24 cellular contexts compared by ENCODE assay signal in the genomic region with DNA sequence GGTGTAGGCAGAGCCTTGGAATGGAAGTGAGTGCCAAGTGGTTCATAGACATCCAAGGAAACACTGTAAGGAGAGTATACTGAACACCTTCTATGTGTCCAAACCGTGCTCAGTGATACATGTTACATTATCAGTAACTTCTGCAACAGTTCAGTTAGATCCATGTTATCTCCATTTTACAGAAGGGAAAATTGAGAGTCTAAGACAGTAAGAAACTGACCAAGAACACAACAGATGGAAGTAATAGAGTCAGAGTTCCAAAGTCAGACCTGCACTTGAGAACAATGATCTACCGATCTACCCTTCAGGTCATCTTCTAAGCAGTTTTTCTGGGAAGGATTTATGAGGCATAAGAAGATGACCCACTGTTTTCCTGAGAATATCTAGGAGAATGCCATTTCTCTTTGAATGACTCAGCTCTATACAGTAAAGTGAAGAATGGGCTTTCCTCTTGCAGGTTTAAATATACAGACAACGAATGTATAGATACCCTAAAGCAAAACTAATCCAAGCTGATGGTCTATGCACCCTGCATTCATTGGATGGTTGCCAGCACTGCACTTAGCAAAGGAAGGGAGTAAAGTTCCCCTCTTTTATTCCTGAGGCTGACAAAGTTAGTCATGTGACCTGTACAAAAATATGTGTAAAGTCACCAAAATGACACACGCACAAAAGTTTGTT.
DNase-seq lines count a peak whose midpoint lies in the region; ATAC-seq, FAIRE-seq and TF ChIP-seq lines count a peak whose summit lies in the region.
"Had no signal": no experiment of that assay in that cellular context is flagged by ENCODE, and none has a peak within 500 bp of the region (broad histone marks: within the 10 kb centered on the region; RNA-seq: fewer than 3 reads in every experiment).

No MANE protein-coding gene starts in this region.

- H4K5ac ChIP-seq in H9 (ENCODE audit: insufficient read length, low read depth, low read length) = no peak overlapping the region

- no peak overlapping the region for H3K4ac ChIP-seq in H9 (ENCODE audit: low read depth, low read length)

- WGBS in A549 (ENCODE audit: missing lambda C conversion rate) = 43% methylated on average over 4 of the region's 4 CpGs
- WGBS in H9 (ENCODE audit: extremely low coverage, insufficient read length, low lambda C conversion rate) = no CpG with 5 or more reads among the region's 4 CpGs
- WGBS in ovary, 3 donors = 73 to 77% (median 75%) methylated on average over 4 of the region's 4 CpGs

- H3K79me1 ChIP-seq in H9 (ENCODE audit: insufficient read depth, low read depth, low read length, poor library complexity, severe bottlenecking) = no peaks in the 10 kb centered on the region

- no peak overlapping the region for H2AFZ ChIP-seq in PC-3 (ENCODE audit: low read length)
- no peak overlapping the region for H2AFZ ChIP-seq in H9 (ENCODE audit: low read length)

- no peaks in the 10 kb centered on the region for H3K9me3 Mint-ChIP-seq in glutamatergic neuron (ENCODE audit: unreplicated experiment)
- H3K9me3 Mint-ChIP-seq in H9 = no peaks in the 10 kb centered on the region
- H3K9me3 Mint-ChIP-seq: activated naive CD8-positive, alpha-beta T cell treated with anti-CD3 and anti-CD28 coated beads for 36 hours; CD8-positive, alpha-beta T cell; dendritic cell treated with granulocyte-macrophage colony-stimulating factor and Interleukin-4, amounts not matched to agents 40 ng/mL and 50 ng/mL, for 4 days; T-helper 1 cell treated with Interleukin-12 subunit alpha and Interleukin-12 subunit beta and Interleukin-4 antibody, amounts not matched to agents 30 μg/mL and 1 μg/mL, for 36 hours; WTC11 had no signal

- TF ChIP-seq POLR2A in A549 (IDR thresholded peaks at IDR 0.05; ENCODE audit: low read length) = no peak
- no peak for TF ChIP-seq POLR2A in ovary (IDR thresholded peaks at IDR 0.05)

- H3K4me1 Mint-ChIP-seq in glutamatergic neuron (ENCODE audit: low read depth, unreplicated experiment) = no peaks in the 10 kb centered on the region
- peaks cover 0 to 5% of the 10 kb centered on the region in 2 experiments; a peak in 1 of 4 replicates for H3K4me1 Mint-ChIP-seq in H9

- no peak overlapping the region for H3K56ac ChIP-seq in H9 (ENCODE audit: insufficient read length, low read depth, low read length)

- TF ChIP-seq RAD21 in A549 (conservative IDR thresholded peaks at IDR 0.05 in 1 of 2, IDR thresholded peaks at IDR 0.05 in 1 of 2) = no peak

- no peaks in the 10 kb centered on the region for H3K4me1 ChIP-seq in A549
- no peaks in the 10 kb centered on the region for H3K4me1 ChIP-seq in HEK293 (ENCODE audit: control insufficient read depth, insufficient read depth, low read length)
- no peaks in the 10 kb centered on the region for H3K4me1 ChIP-seq in PC-3 (ENCODE audit: insufficient read depth, low read length)
- no peaks in the 10 kb centered on the region for H3K4me1 ChIP-seq in H9 (ENCODE audit: insufficient read depth, low read length)
- no peaks in the 10 kb centered on the region for H3K4me1 ChIP-seq in ovary (ENCODE audit: insufficient read depth)
- H3K4me1 ChIP-seq: stomach, upper lobe of left lung had no signal

- DNase-seq in A549 (ENCODE audit: low read depth in 1 of 2, low spot score in 1 of 2) = no peak
- DNase-seq in PC-3 = peak; percentile 3
- DNase-seq in glomerular visceral epithelial cell (ENCODE audit: extremely low spot score) = peak; percentile 1
- no peak for DNase-seq in glutamatergic neuron
- no peak for DNase-seq in COLO829 (ENCODE audit: low spot score)
- no peak for DNase-seq in H9
- DNase-seq in ovary = no peak
- DNase-seq: activated CD8-positive, alpha-beta T cell treated with anti-CD3 and anti-CD28 coated beads, Interleukin-2, amount 10 ng/mL, durations not matched to agents 7 days and 5 days; activated naive CD8-positive, alpha-beta T cell treated with anti-CD3 and anti-CD28 coated beads for 36 hours; CD8-positive, alpha-beta T cell; erythroblast; HCEC 1CT; NCI-H1436; NCI-H446 treated with DMSO at 0.1 percent for 48 hours; occipital lobe; SHP77; stimulated activated CD4-positive, alpha-beta T cell treated with anti-CD3 and anti-CD28 coated beads, Interleukin-2, amount 100 ng/mL, for 24 hours; stomach; upper lobe of left lung had no signal

- no peaks in the 10 kb centered on the region for H3K36me3 ChIP-seq in HEK293 (ENCODE audit: control insufficient read depth in 2 of 2, insufficient read depth in 1 of 2, low read length in 2 of 2)
- no peaks in the 10 kb centered on the region for H3K36me3 ChIP-seq in PC-3 (ENCODE audit: low read depth, low read length)
- no peaks in the 10 kb centered on the region for H3K36me3 ChIP-seq in ovary
- H3K36me3 ChIP-seq: stomach, upper lobe of left lung had no signal

- H4K20me1 ChIP-seq in PC-3 (ENCODE audit: low read length) (no peaks in the 10 kb centered on the region), H9 (ENCODE audit: control insufficient read depth, insufficient read depth, insufficient read length) (no peaks in the 10 kb centered on the region)

- TF ChIP-seq EP300 in A549 (IDR thresholded peaks at IDR 0.05) (no peak), ovary (IDR thresholded peaks at IDR 0.05) (no peak)

- no peaks in the 10 kb centered on the region for H3K79me2 ChIP-seq in PC-3 (ENCODE audit: low read length)
- H3K79me2 ChIP-seq in H9 (ENCODE audit: insufficient read depth, low read length) = no peaks in the 10 kb centered on the region

- no peaks in the 10 kb centered on the region for H3F3A ChIP-seq in PC-3 (ENCODE audit: low read length, unreplicated experiment)

- H3K4me3 ChIP-seq in A549 = no peak overlapping the region
- H3K4me3 ChIP-seq in HEK293 (ENCODE audit: low read depth, low read length) = no peak overlapping the region
- no peak overlapping the region for H3K4me3 ChIP-seq in PC-3 (ENCODE audit: low read length)
- no peak overlapping the region for H3K4me3 ChIP-seq in ovary
- H3K4me3 ChIP-seq: stomach, upper lobe of left lung had no signal

- no peak overlapping the region for H3K4me3 Mint-ChIP-seq in glutamatergic neuron (ENCODE audit: unreplicated experiment)
- H3K4me3 Mint-ChIP-seq in H9 = no peak overlapping the region
- H3K4me3 Mint-ChIP-seq: activated CD8-positive, alpha-beta T cell treated with anti-CD3 and anti-CD28 coated beads, Interleukin-2, amount 10 ng/mL, durations not matched to agents 7 days and 5 days; activated naive CD8-positive, alpha-beta T cell treated with anti-CD3 and anti-CD28 coated beads for 36 hours; brain; CD8-positive, alpha-beta T cell; dendritic cell treated with granulocyte-macrophage colony-stimulating factor and Interleukin-4, amounts not matched to agents 40 ng/mL and 50 ng/mL, for 4 days; T-helper 1 cell treated with Interleukin-12 subunit alpha and Interleukin-12 subunit beta and Interleukin-4 antibody, amounts not matched to agents 30 μg/mL and 1 μg/mL, for 36 hours; WTC11 had no signal

- H4K8ac ChIP-seq in H9 (replicated peaks; ENCODE audit: insufficient read length, low read depth, low read length) = no peak overlapping the region

- no peaks in the 10 kb centered on the region for H3K23me2 ChIP-seq in H9 (ENCODE audit: insufficient read length, low read depth, low read length, poor library complexity, severe bottlenecking)

- no peaks in the 10 kb centered on the region for H3K9me3 ChIP-seq in A549
- no peaks in the 10 kb centered on the region for H3K9me3 ChIP-seq in HEK293 (ENCODE audit: control insufficient read depth, insufficient read depth, low read depth, low read length)
- H3K9me3 ChIP-seq in PC-3 (ENCODE audit: low read length) = no peaks in the 10 kb centered on the region
- no peaks in the 10 kb centered on the region for H3K9me3 ChIP-seq in H9 (ENCODE audit: control insufficient read depth, low read depth, low read length)
- H3K9me3 ChIP-seq in ovary = no peaks in the 10 kb centered on the region
- H3K9me3 ChIP-seq: stomach, upper lobe of left lung had no signal

- peak; percentile 46 for FAIRE-seq in A549 (lab: Jason Lieb, UNC)

- H3K27ac ChIP-seq in A549 (no peak overlapping the region), HEK293 (ENCODE audit: extremely low read depth, low read depth, low read length) (no peak overlapping the region), PC-3 (ENCODE audit: low read length) (no peak overlapping the region), H9 (ENCODE audit: insufficient read length, low read depth, low read length) (no peak overlapping the region), ovary (no peak overlapping the region)
- H3K27ac ChIP-seq: stomach, upper lobe of left lung had no signal

- no peak overlapping the region for H3K14ac ChIP-seq in H9 (ENCODE audit: insufficient read depth, low read length)

- H3K36me3 Mint-ChIP-seq in glutamatergic neuron (ENCODE audit: unreplicated experiment) (no peaks in the 10 kb centered on the region), H9 (ENCODE audit: insufficient read depth in 1 of 3, low read depth in 3 of 3) (no peaks in the 10 kb centered on the region)
- H3K36me3 Mint-ChIP-seq: activated naive CD8-positive, alpha-beta T cell treated with anti-CD3 and anti-CD28 coated beads for 36 hours; brain; CD8-positive, alpha-beta T cell; WTC11 had no signal

- no peak overlapping the region for H3T11ph ChIP-seq in H9 (ENCODE audit: low read length)

- POLR2A ChIA-PET in A549 (lab: Yijun Ruan, JAX) (no interaction called here), HEK293 (lab: Yijun Ruan, JAX) (no interaction called here), PC-3 (lab: Charles Lee; ENCODE audit: unreplicated experiment) (no interaction called here)

- TF ChIP-seq CTCF in A549 (IDR thresholded peaks at IDR 0.05) = no peak
- no peak for TF ChIP-seq CTCF in HEK293 (tag by site-specific recombination; IDR thresholded peaks at IDR 0.05)
- no peak for TF ChIP-seq CTCF in PC-3 (conservative IDR thresholded peaks at IDR 0.05; ENCODE audit: low read depth, low read length)
- no peak for TF ChIP-seq CTCF in glutamatergic neuron (IDR thresholded peaks at IDR 0.05; ENCODE audit: partially characterized antibody, unreplicated experiment)
- TF ChIP-seq CTCF in H9 (conservative IDR thresholded peaks at IDR 0.05) = no peak
- no peak for TF ChIP-seq CTCF in ovary (IDR thresholded peaks at IDR 0.05)

- no peak overlapping the region for H2BK120ac ChIP-seq in H9 (ENCODE audit: low read depth, low read length, poor library complexity, severe bottlenecking)

- H3K27me3 Mint-ChIP-seq in glutamatergic neuron (ENCODE audit: unreplicated experiment) (no peaks in the 10 kb centered on the region), H9 (ENCODE audit: low read depth) (no peaks in the 10 kb centered on the region)
- H3K27me3 Mint-ChIP-seq: dendritic cell treated with granulocyte-macrophage colony-stimulating factor and Interleukin-4, amounts not matched to agents 40 ng/mL and 50 ng/mL, for 4 days had no signal

- no peaks in the 10 kb centered on the region for H3K9me2 ChIP-seq in PC-3 (replicated peaks; ENCODE audit: low read length)

- CTCF ChIA-PET in A549 (lab: Yijun Ruan, JAX) (no interaction called here), HEK293 (lab: Yijun Ruan, JAX) (no interaction called here), PC-3 (lab: Charles Lee) (no interaction called here)

- H4K91ac ChIP-seq in H9 (ENCODE audit: insufficient read length, low read depth, low read length) = no peak overlapping the region

- no peak overlapping the region for H2BK20ac ChIP-seq in H9 (ENCODE audit: low read depth, low read length, poor library complexity, severe bottlenecking)

- H3K9ac ChIP-seq in PC-3 (ENCODE audit: low read length) (no peak overlapping the region), H9 (ENCODE audit: extremely low read depth, insufficient read length, low read length) (no peak overlapping the region)

- no peak overlapping the region for H3K4me2 ChIP-seq in A549
- no peak overlapping the region for H3K4me2 ChIP-seq in PC-3 (ENCODE audit: low read length)
- H3K4me2 ChIP-seq in H9 (ENCODE audit: insufficient read depth, insufficient read length, low read length) = no peak overlapping the region

- no peak overlapping the region for H3K18ac ChIP-seq in H9 (ENCODE audit: insufficient read length, low read depth, low read length)

- BruUV-seq in PC-3 (replicated peaks; lab: Mats Ljungman, UMichigan) = no TSS peak

- no peak overlapping the region for H3K27ac Mint-ChIP-seq in glutamatergic neuron (ENCODE audit: unreplicated experiment)
- no peak overlapping the region for H3K27ac Mint-ChIP-seq in H9
- H3K27ac Mint-ChIP-seq: activated CD8-positive, alpha-beta T cell treated with anti-CD3 and anti-CD28 coated beads, Interleukin-2, amount 10 ng/mL, durations not matched to agents 7 days and 5 days; activated naive CD8-positive, alpha-beta T cell treated with anti-CD3 and anti-CD28 coated beads for 36 hours; brain; CD8-positive, alpha-beta T cell; dendritic cell treated with granulocyte-macrophage colony-stimulating factor and Interleukin-4, amounts not matched to agents 40 ng/mL and 50 ng/mL, for 4 days; T-helper 1 cell treated with Interleukin-12 subunit alpha and Interleukin-12 subunit beta and Interleukin-4 antibody, amounts not matched to agents 30 μg/mL and 1 μg/mL, for 36 hours; WTC11 had no signal

- H3K27me3 ChIP-seq in PC-3 (ENCODE audit: low read length) (no peaks in the 10 kb centered on the region), H9 (ENCODE audit: insufficient read depth, low read length) (no peaks in the 10 kb centered on the region), ovary (no peaks in the 10 kb centered on the region)
- H3K27me3 ChIP-seq: stomach, upper lobe of left lung had no signal

- no peak overlapping the region for H3K23ac ChIP-seq in H9 (ENCODE audit: insufficient read length, low read depth, low read length)

- intact Hi-C loops in PC-3 (cut with micrococcal nuclease) = no loop called here
- intact Hi-C loops in ovary (cut with DNase I) = no loop called here

- H2BK12ac ChIP-seq in H9 (ENCODE audit: insufficient read length, low read depth, low read length) = no peak overlapping the region

- ATAC-seq in A549 (no peak), PC-3 (no peak)
- ATAC-seq: activated CD8-positive, alpha-beta T cell treated with anti-CD3 and anti-CD28 coated beads, Interleukin-2, amount 10 ng/mL, durations not matched to agents 7 days and 5 days; CD8-positive, alpha-beta T cell; WTC11 had no signal

- H2BK5ac ChIP-seq in H9 (ENCODE audit: insufficient read length, low read length) = no peak overlapping the region

- no peak overlapping the region for H2AK5ac ChIP-seq in H9 (ENCODE audit: insufficient read length, low read length)

- no peak overlapping the region for H2BK15ac ChIP-seq in H9 (ENCODE audit: low read depth, low read length)

Comparison
In these comparisons a context has a peak if more than half of its experiments do, and no peak if none do; other contexts are left out.
1. DNase-seq: peak in PC-3 (single experiment) and glomerular visceral epithelial cell (single experiment); none in A549 (0 of 2), glutamatergic neuron (single experiment), COLO829 (single experiment), H9 (single experiment) and ovary (0 of 5).